In the genomic region with DNA sequence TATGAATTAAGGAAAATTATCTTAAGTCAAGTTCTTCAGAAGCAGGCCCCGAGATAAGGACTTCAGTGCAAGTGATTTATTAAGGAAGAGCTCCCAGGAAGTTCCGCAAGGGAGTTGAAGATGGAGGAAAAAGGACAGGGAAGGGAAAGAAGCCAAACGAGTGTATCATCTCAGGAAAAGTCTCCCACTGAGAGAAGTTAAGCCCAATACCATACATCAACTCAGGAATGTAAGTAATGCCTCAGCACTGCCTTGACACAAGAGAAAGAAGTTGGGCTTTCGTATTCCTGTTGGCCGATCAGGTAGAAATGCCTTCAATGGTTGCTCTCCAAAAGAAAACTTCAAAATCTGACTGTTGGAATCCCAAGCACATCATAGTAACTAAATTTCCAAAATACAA, we compare ENCODE assay signal across 20 cellular contexts.
DNase-seq lines count a peak whose midpoint lies in the region; ATAC-seq and TF ChIP-seq lines count a peak whose summit lies in the region.
"Had no signal": no experiment of that assay in that cellular context is flagged by ENCODE, and none has a peak within 500 bp of the region (broad histone marks: within the 10 kb centered on the region; RNA-seq: fewer than 3 reads in every experiment).

No MANE protein-coding gene starts in this region.

- BruUV-seq in A673 (replicated peaks; lab: Mats Ljungman, UMichigan): no TSS peak

- 92 to 97% methylated on average over 2 to 4 of the region's 5 CpGs for WGBS in endodermal cell (ENCODE audit: insufficient coverage in 1 of 2, insufficient read length in 1 of 2), 2 experiments

- POLR2A ChIA-PET in A673 (lab: Charles Lee; ENCODE audit: low non-redundant PET): no interaction called here

- H3K27ac Mint-ChIP-seq in endodermal cell: no peak overlapping the region
- H3K27ac Mint-ChIP-seq: B cell; CD4-positive, alpha-beta T cell; HFFc6 had no signal

- ATAC-seq in GM19328 (IDR thresholded peaks at IDR 0.05; ENCODE audit: unreplicated experiment): no peak
- ATAC-seq: K562 had no signal

- H3K4me1 ChIP-seq in NT2/D1 (ENCODE audit: insufficient read depth, insufficient read length) (no peaks in the 10 kb centered on the region), endodermal cell (ENCODE audit: control insufficient read depth, insufficient read depth, low read length) (no peaks in the 10 kb centered on the region), A673 (ENCODE audit: insufficient read depth, low read length, poor library complexity, severe bottlenecking) (no peaks in the 10 kb centered on the region)

- H3K9ac ChIP-seq in NT2/D1 (ENCODE audit: insufficient read length, low read depth): no peak overlapping the region
- no peak overlapping the region for H3K9ac ChIP-seq in endodermal cell (ENCODE audit: extremely low read depth, low read length, poor library complexity, severe bottlenecking)

- no peak for TF ChIP-seq CTCF in endodermal cell (conservative IDR thresholded peaks at IDR 0.05)
- no peak for TF ChIP-seq CTCF in A673 (conservative IDR thresholded peaks at IDR 0.05; ENCODE audit: low read depth, low read length)

- H3K27ac ChIP-seq in endodermal cell (ENCODE audit: low read depth, low read length) (no peak overlapping the region), A673 (ENCODE audit: low read depth, low read length, poor library complexity, severe bottlenecking) (no peak overlapping the region)

- H3K4me1 Mint-ChIP-seq in endodermal cell: peaks cover 23% of the 10 kb centered on the region
- H3K4me1 Mint-ChIP-seq: B cell had no signal

- H3K27me3 Mint-ChIP-seq in endodermal cell (ENCODE audit: insufficient read depth): no peaks in the 10 kb centered on the region
- H3K27me3 Mint-ChIP-seq: B cell; CD4-positive, alpha-beta T cell had no signal

- intact Hi-C loops in A673 (cut with micrococcal nuclease; ENCODE audit: unreplicated experiment): no loop called here

- no peaks in the 10 kb centered on the region for H3K9me3 ChIP-seq in NT2/D1 (ENCODE audit: insufficient read depth, low read length)
- no peaks in the 10 kb centered on the region for H3K9me3 ChIP-seq in endodermal cell (ENCODE audit: control insufficient read depth, low read length)
- no peaks in the 10 kb centered on the region for H3K9me3 ChIP-seq in A673 (ENCODE audit: low read depth, low read length, poor library complexity, severe bottlenecking)

- CTCF ChIA-PET in A673 (lab: Charles Lee): no interaction called here

- H3K27me3 ChIP-seq in NT2/D1 (ENCODE audit: insufficient read depth, insufficient read length) (no peaks in the 10 kb centered on the region), endodermal cell (ENCODE audit: control insufficient read depth, insufficient read depth, low read length, poor library complexity, severe bottlenecking) (no peaks in the 10 kb centered on the region), A673 (replicated peaks; ENCODE audit: insufficient read depth, low read depth, low read length, poor library complexity) (no peaks in the 10 kb centered on the region)

- no peak overlapping the region for H3K4me3 Mint-ChIP-seq in endodermal cell
- H3K4me3 Mint-ChIP-seq: B cell; CD4-positive, alpha-beta T cell; HFFc6 had no signal

- H3K36me3 Mint-ChIP-seq in endodermal cell (ENCODE audit: low read depth): no peaks in the 10 kb centered on the region

- H3K9me3 Mint-ChIP-seq in endodermal cell: no peaks in the 10 kb centered on the region
- H3K9me3 Mint-ChIP-seq: CD4-positive, alpha-beta T cell had no signal

- H3K4me3 ChIP-seq in NT2/D1 (ENCODE audit: insufficient read length, low read depth) (no peak overlapping the region), endodermal cell (ENCODE audit: low read length) (no peak overlapping the region), A673 (ENCODE audit: low read depth, low read length, poor library complexity, severe bottlenecking) (no peak overlapping the region)
- H3K4me3 ChIP-seq: K562 had no signal

- no peaks in the 10 kb centered on the region for H3K36me3 ChIP-seq in NT2/D1 (ENCODE audit: insufficient read depth, insufficient read length, low read length)
- no peaks in the 10 kb centered on the region for H3K36me3 ChIP-seq in endodermal cell (ENCODE audit: control insufficient read depth, insufficient read depth, low read length)
- H3K36me3 ChIP-seq in A673 (ENCODE audit: insufficient read depth, low read length, poor library complexity, severe bottlenecking): no peaks in the 10 kb centered on the region

- DNase-seq in A172 (ENCODE audit: low spot score): peak; percentile 29
- DNase-seq in NT2/D1 (ENCODE audit: low read depth, low spot score): peak; percentile 15
- peak; percentile 43 for DNase-seq in endodermal cell
- DNase-seq in iPS-NIHi7 (ENCODE audit: extremely low spot score): peak; percentile 46
- DNase-seq in hypothalamus (lab: John Stamatoyannopoulos, UW): no peak
- DNase-seq in A673 (ENCODE audit: low spot score): no peak
- no peak for DNase-seq in NOMO-1 treated with DMSO at 0.1 percent for 48 hours (lab: John Stamatoyannopoulos, UW; ENCODE audit: unreplicated experiment)
- DNase-seq: 8988T; C1 segment of cervical spinal cord; Calu3; CD4-positive, alpha-beta T cell; DMS79; EL; GDM1; GOT3; HCEC 1CT; HFFc6 had no signal

Comparison
In these comparisons a context has a peak if more than half of its experiments do, and no peak if none do; other contexts are left out.
1. DNase-seq: peak in A172 (single experiment), NT2/D1 (single experiment), endodermal cell (single experiment) and iPS-NIHi7 (single experiment); none in hypothalamus (0 of 51), A673 (single experiment) and NOMO-1 treated with DMSO at 0.1 percent for 48 hours (single experiment).